25 cellular contexts compared by ENCODE assay signal in the genomic region with DNA sequence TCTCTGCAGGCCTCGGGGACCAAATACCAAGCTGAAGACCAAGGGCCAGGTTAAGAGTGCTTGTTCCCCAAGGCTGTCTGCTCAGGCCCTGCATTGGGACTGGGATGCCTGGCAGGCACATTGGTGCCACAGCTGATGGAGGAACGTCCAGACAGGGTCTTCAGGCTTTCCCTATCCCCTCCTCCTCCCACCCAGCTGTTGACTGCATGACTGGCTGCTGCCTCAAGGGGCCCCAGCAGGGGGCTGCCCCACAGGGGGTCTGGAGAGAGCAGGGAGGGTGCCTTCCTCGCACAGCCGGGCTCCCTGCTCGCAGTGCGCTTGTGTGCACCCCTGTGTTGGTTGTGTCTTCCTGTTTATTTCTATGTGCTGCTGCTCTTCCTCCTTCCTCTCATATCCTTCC. TPM values are rescaled to one million over a fixed set of nuclear protein-coding genes. Genes with fewer than 3 reads are reported as not detected.
DNase-seq lines count a peak whose midpoint lies in the region; ATAC-seq and TF ChIP-seq lines count a peak whose summit lies in the region.
"Had no signal": no experiment of that assay in that cellular context is flagged by ENCODE, and none has a peak within 500 bp of the region (broad histone marks: within the 10 kb centered on the region; RNA-seq: fewer than 3 reads in every experiment).

No MANE protein-coding gene starts in this region.

- in situ Hi-C loops in GM13976 (cut with MboI; ENCODE audit: low sequenced_read_pairs, unreplicated experiment) = no loop called here

- no peaks in the 10 kb centered on the region for H3K79me2 ChIP-seq in GM23338 (replicated peaks; ENCODE audit: insufficient read depth)

- H3K9me3 ChIP-seq in BLaER1 = no peaks in the 10 kb centered on the region
- H3K9me3 ChIP-seq: ovary, SJCRH30, suprapubic skin had no signal

- H3K27ac Mint-ChIP-seq in GM23338 = peak overlapping the region; percentile 70; the same call in 1 of the 2 replicates
- H3K27ac Mint-ChIP-seq in mesothelial cell of epicardium = peak overlapping the region; percentile 25
- H3K27ac Mint-ChIP-seq in activated CD4-positive, alpha-beta T cell treated with anti-CD3 and anti-CD28 coated beads for 36 hours = no peak overlapping the region
- H3K27ac Mint-ChIP-seq: stimulated activated naive B cell treated with anti-CD40 and anti-IgM and Interleukin-4, amounts not matched to agents 10 μg/mL and 1 μg/mL and 100 μg/mL, for 72 hours had no signal

- H3K27me3 Mint-ChIP-seq in GM23338 (ENCODE audit: insufficient read depth, low read depth, poor library complexity) (peaks cover 21% of the 10 kb centered on the region), mesothelial cell of epicardium (ENCODE audit: low read depth) (no peaks in the 10 kb centered on the region)
- no peaks in the 10 kb centered on the region for H3K27me3 Mint-ChIP-seq in activated CD4-positive, alpha-beta T cell treated with anti-CD3 and anti-CD28 coated beads for 36 hours
- H3K27me3 Mint-ChIP-seq: naive thymus-derived CD4-positive, alpha-beta T cell; stimulated activated naive B cell treated with anti-CD40 and anti-IgM and Interleukin-4, amounts not matched to agents 10 μg/mL and 1 μg/mL and 100 μg/mL, for 72 hours; T-helper 17 cell had no signal

- TF ChIP-seq CTCF in GM23338 (conservative IDR thresholded peaks at IDR 0.05; ENCODE audit: low read depth in 2 of 2) = no peak
- no peak for TF ChIP-seq CTCF in mesothelial cell of epicardium (IDR thresholded peaks at IDR 0.05; ENCODE audit: unreplicated experiment)
- no peak for TF ChIP-seq CTCF in GM13976 (IDR thresholded peaks at IDR 0.05; ENCODE audit: borderline replicate concordance, control extremely low read depth, extremely low read depth, insufficient read depth, missing control alignments)

- H3K4me3 Mint-ChIP-seq in GM23338 (no peak overlapping the region; the same call in 2 of the 3 replicates), mesothelial cell of epicardium (no peak overlapping the region)
- H3K4me3 Mint-ChIP-seq in activated CD4-positive, alpha-beta T cell treated with anti-CD3 and anti-CD28 coated beads for 36 hours = no peak overlapping the region
- H3K4me3 Mint-ChIP-seq: activated T-cell treated with anti-CD3 and anti-CD28 coated beads, Interleukin-2, amount 50 U/mL, for 4 hours; naive thymus-derived CD4-positive, alpha-beta T cell; T-helper 17 cell had no signal

- ATAC-seq in GM23338 (no peak), HG03460 (IDR thresholded peaks at IDR 0.05; ENCODE audit: unreplicated experiment) (no peak)
- no peak for ATAC-seq in activated CD4-positive, alpha-beta T cell treated with anti-CD3 and anti-CD28 coated beads for 36 hours
- ATAC-seq: esophagus mucosa, foreskin keratinocyte, Panc1 had no signal

- H3K36me3 Mint-ChIP-seq in GM23338 (ENCODE audit: low read depth) (peaks cover 40% of the 10 kb centered on the region), mesothelial cell of epicardium (peaks cover 10% of the 10 kb centered on the region)
- peaks cover 26% of the 10 kb centered on the region for H3K36me3 Mint-ChIP-seq in activated CD4-positive, alpha-beta T cell treated with anti-CD3 and anti-CD28 coated beads for 36 hours (ENCODE audit: low read depth)

- H3K9me3 Mint-ChIP-seq in GM23338 (no peaks in the 10 kb centered on the region; the same call in 2 of the 3 replicates), mesothelial cell of epicardium (no peaks in the 10 kb centered on the region)
- H3K9me3 Mint-ChIP-seq in activated CD4-positive, alpha-beta T cell treated with anti-CD3 and anti-CD28 coated beads for 36 hours (ENCODE audit: low read depth) = no peaks in the 10 kb centered on the region
- H3K9me3 Mint-ChIP-seq: activated T-cell treated with anti-CD3 and anti-CD28 coated beads, Interleukin-2, amount 50 U/mL, for 4 hours; stimulated activated naive B cell treated with anti-CD40 and anti-IgM and Interleukin-4, amounts not matched to agents 10 μg/mL and 1 μg/mL and 100 μg/mL, for 72 hours had no signal

- peaks cover 23% of the 10 kb centered on the region for H3F3A ChIP-seq in GM23338 (replicated peaks; ENCODE audit: low read depth)

- no peak overlapping the region for H2AFZ ChIP-seq in GM23338

- intact Hi-C loops in activated CD4-positive, alpha-beta T cell treated with anti-CD3 and anti-CD28 coated beads for 36 hours (cut with DNase I, micrococcal nuclease) = no loop called here

- H3K4me3 ChIP-seq in BLaER1 (no peak overlapping the region), GM23338 (no peak overlapping the region)
- H3K4me3 ChIP-seq: ovary, SJCRH30, suprapubic skin had no signal

- H4K20me1 ChIP-seq in BLaER1 = peaks cover 40% of the 10 kb centered on the region
- peaks cover 7% of the 10 kb centered on the region; the same call in 1 of the 2 replicates for H4K20me1 ChIP-seq in GM23338 (replicated peaks; ENCODE audit: insufficient read depth)

- H3K27ac ChIP-seq in BLaER1 = peak overlapping the region; percentile 65; the same call in 1 of the 2 replicates
- H3K27ac ChIP-seq in GM23338 (ENCODE audit: low read depth) = 0 out of 2 replicates have a peak overlapping the region, but pooled peaks have one; percentile 78
- H3K27ac ChIP-seq in angular gyrus (ENCODE audit: low read depth, low read length) = peak overlapping the region; percentile 77
- H3K27ac ChIP-seq: foreskin keratinocyte, SJCRH30, suprapubic skin had no signal

- H3K27me3 ChIP-seq in BLaER1 (no peaks in the 10 kb centered on the region), GM23338 (ENCODE audit: insufficient read depth) (no peaks in the 10 kb centered on the region)
- H3K27me3 ChIP-seq: foreskin keratinocyte, ovary, SJCRH30, suprapubic skin had no signal

- DNase-seq in GM23338 (ENCODE audit: low spot score) (no peak), mesothelial cell of epicardium (ENCODE audit: low spot score in 2 of 2, unreplicated experiment in 2 of 2) (no peak), GM13976 (ENCODE audit: low spot score) (no peak)
- no peak for DNase-seq in activated CD4-positive, alpha-beta T cell treated with anti-CD3 and anti-CD28 coated beads for 36 hours
- DNase-seq in stimulated activated CD4-positive, alpha-beta T cell treated with anti-CD3 and anti-CD28 coated beads, Interleukin-1b, Interleukin-23, amount 100 ng/mL, for 48 hours = no peak
- DNase-seq: aorta; DMS79 treated with DMSO at 0.1 percent for 48 hours; foreskin keratinocyte; HCEC 1CT; NCI-H1105 treated with DMSO at 0.1 percent for 48 hours; NCI-H2081 treated with DMSO at 0.1 percent for 48 hours; NK-92 treated with Interleukin-12 subunit alpha and Interleukin-12 subunit beta, amount 100 ng/mL, for 24 hours; retina; stimulated activated naive B cell treated with anti-CD40 and anti-IgM and Interleukin-4, amounts not matched to agents 10 μg/mL and 1 μg/mL and 100 μg/mL, for 72 hours had no signal

- H3K36me3 ChIP-seq in BLaER1 (peaks cover 46% of the 10 kb centered on the region), GM23338 (ENCODE audit: insufficient read depth) (no peaks in the 10 kb centered on the region; the same call in 1 of the 2 replicates)
- H3K36me3 ChIP-seq: ovary had no signal

- CTCF ChIA-PET in activated CD4-positive, alpha-beta T cell treated with anti-CD3 and anti-CD28 coated beads for 36 hours (lab: Charles Lee) = interaction anchor here (0.5 to 2.4 kb wide), 8 partner anchors 11 to 221 kb away, joined by 3 to 23 read pairs (median 4); no protein-coding TSS in a partner anchor

- peak overlapping the region; percentile 45; the same call in 1 of the 2 replicates for H3K9ac ChIP-seq in BLaER1

- H3K4me2 ChIP-seq in BLaER1 (peak overlapping the region; percentile 93), GM23338 (peak overlapping the region; percentile 32; the same call in 1 of the 2 replicates)

- H3K9me2 ChIP-seq in GM23338 (ENCODE audit: insufficient read depth) = no peaks in the 10 kb centered on the region

- H3K4me1 ChIP-seq in BLaER1 (peaks cover 68% of the 10 kb centered on the region), GM23338 (ENCODE audit: insufficient read depth) (peaks cover 56% of the 10 kb centered on the region)
- H3K4me1 ChIP-seq: foreskin keratinocyte, SJCRH30 had no signal

- POLR2A ChIA-PET in activated CD4-positive, alpha-beta T cell treated with anti-CD3 and anti-CD28 coated beads for 36 hours (lab: Charles Lee) = no interaction called here

- H3K4me1 Mint-ChIP-seq in GM23338 (peaks cover 59% of the 10 kb centered on the region), mesothelial cell of epicardium (peaks cover 23% of the 10 kb centered on the region)
- no peaks in the 10 kb centered on the region for H3K4me1 Mint-ChIP-seq in activated CD4-positive, alpha-beta T cell treated with anti-CD3 and anti-CD28 coated beads for 36 hours

TF ChIP-seq in GM23338, 12 proteins besides CTCF, POLR2A, EP300 and RAD21:
- TF ChIP-seq EZH2phosphoT487 (IDR thresholded peaks at IDR 0.05; ENCODE audit: unreplicated experiment) (no peak), POLR2AphosphoS5 (IDR thresholded peaks at IDR 0.05; ENCODE audit: low read depth) (no peak), EZH2 (IDR thresholded peaks at IDR 0.05; ENCODE audit: low read depth, unreplicated experiment) (no peak), NANOG (IDR thresholded peaks at IDR 0.05; ENCODE audit: borderline replicate concordance) (no peak), JUNB (IDR thresholded peaks at IDR 0.05; ENCODE audit: unreplicated experiment) (no peak), ZNF331 (CRISPR knock-in tag; IDR thresholded peaks at IDR 0.05; ENCODE audit: low read depth) (no peak), ZNF114 (CRISPR knock-in tag; IDR thresholded peaks at IDR 0.05) (no peak)
- TF ChIP-seq, protein P1, sequence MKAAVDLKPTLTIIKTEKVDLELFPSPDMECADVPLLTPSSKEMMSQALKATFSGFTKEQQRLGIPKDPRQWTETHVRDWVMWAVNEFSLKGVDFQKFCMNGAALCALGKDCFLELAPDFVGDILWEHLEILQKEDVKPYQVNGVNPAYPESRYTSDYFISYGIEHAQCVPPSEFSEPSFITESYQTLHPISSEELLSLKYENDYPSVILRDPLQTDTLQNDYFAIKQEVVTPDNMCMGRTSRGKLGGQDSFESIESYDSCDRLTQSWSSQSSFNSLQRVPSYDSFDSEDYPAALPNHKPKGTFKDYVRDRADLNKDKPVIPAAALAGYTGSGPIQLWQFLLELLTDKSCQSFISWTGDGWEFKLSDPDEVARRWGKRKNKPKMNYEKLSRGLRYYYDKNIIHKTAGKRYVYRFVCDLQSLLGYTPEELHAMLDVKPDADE (IDR thresholded peaks at IDR 0.05) = no peak

RNA-seq across cellular contexts. Expression of a gene that starts 9.9 kb away (rescaled TPM):
- 60.1 and 66.9 TPM in 2 replicates for total RNA-seq in GM23338 (2014; rRNA removed; shearing (Covaris generic))
- polyA plus RNA-seq in GM23338 (2016; fragmentation: Nextera tagmentation; extraction: Ambion mirVana) = 4.7 and 5.5 TPM in 2 replicates
- 28.6 to 33.7 TPM (median 30.6 TPM) in 3 replicates for total RNA-seq in mesothelial cell of epicardium
- total RNA-seq in activated CD4-positive, alpha-beta T cell treated with anti-CD3 and anti-CD28 coated beads for 36 hours = under 1 TPM; 0.37 TPM
- total RNA-seq: T-helper 17 cell had no signal
- polyA plus RNA-seq: naive thymus-derived CD4-positive, alpha-beta T cell had no signal

RNA-seq across cellular contexts. Expression of a gene that starts 31.7 kb away (rescaled TPM):
- 24.6 and 26.8 TPM in 2 replicates for total RNA-seq in GM23338 (2014; rRNA removed; shearing (Covaris generic))
- polyA plus RNA-seq in GM23338 (2016; fragmentation: Nextera tagmentation; extraction: Ambion mirVana) = 10.1 and 12.1 TPM in 2 replicates
- total RNA-seq in mesothelial cell of epicardium = 50.7 to 53.7 TPM (median 51.4 TPM) in 3 replicates
- 10 to 100 TPM; 13.7 to 15.9 TPM for total RNA-seq in activated CD4-positive, alpha-beta T cell treated with anti-CD3 and anti-CD28 coated beads for 36 hours

Comparison
In these comparisons a context has a peak if more than half of its experiments do, and no peak if none do; other contexts are left out.
1. RNA of a gene that starts 9.9 kb away (total RNA-seq): 60.1 to 66.9 TPM in GM23338 and 28.6 to 33.7 TPM in mesothelial cell of epicardium; 0.37 TPM in activated CD4-positive, alpha-beta T cell treated with anti-CD3 and anti-CD28 coated beads for 36 hours; every median in the first group is over 10 times any median in the second.
2. Peak in every context shown above with its lines, with median percentiles within 50 percentile points of each other: H3K27ac ChIP-seq.